In the genomic region with DNA sequence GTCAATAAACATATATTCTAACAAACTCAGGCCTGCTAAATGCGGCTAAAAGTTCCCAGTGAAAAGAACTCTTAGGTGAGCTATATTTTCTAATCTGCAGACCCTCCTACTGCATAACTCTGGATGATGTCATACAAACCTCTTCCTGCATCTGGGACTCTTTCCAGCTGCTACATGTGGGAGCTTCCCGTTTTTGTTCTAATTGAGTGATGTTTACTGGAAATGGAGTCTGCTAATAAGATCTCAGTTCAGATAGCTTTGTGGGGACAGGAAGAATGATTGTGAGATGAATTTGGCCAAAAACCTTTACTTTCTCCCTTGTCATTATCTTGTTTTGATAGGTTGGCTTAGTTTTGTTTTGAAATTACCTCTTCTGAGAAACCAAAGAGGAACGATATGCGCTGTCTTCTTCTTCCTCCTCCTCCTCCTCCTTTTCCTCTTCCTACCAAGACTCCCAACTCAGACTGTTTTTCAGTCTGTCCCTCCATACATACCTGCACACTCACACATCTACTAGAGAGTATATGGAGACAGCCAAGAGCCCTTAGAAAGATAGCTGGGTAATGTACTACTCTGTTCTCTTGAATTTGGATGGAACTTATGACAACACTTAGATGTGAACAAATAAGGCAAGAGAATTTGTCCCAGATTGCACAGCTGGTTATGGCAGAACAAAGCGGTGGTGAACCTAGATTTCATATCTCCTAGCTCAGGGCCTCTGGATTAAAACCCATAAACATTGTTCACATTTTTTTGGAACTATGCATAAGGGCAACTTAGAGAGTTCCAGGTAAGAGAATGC, we compare ENCODE assay signal across 8 cellular contexts. TPM values are rescaled to one million over a fixed set of nuclear protein-coding genes. Genes with fewer than 3 reads are reported as not detected.
DNase-seq lines count a peak whose midpoint lies in the region; ATAC-seq and TF ChIP-seq lines count a peak whose summit lies in the region.

No MANE protein-coding gene starts in this region.

- H3K27me3 ChIP-seq in mammary epithelial cell (ENCODE audit: insufficient read depth, low read length) = no peaks in the 10 kb centered on the region

- intact Hi-C loops in mammary epithelial cell (cut with micrococcal nuclease) = loop anchor here (5.0 kb wide), 1 partner anchor 41 kb away; the partner anchor contains the start of gene AAK1

- dilution Hi-C loops in mammary epithelial cell (cut with HindIII; ENCODE audit: low sequenced_read_pairs) = no loop called here

- no peaks in the 10 kb centered on the region for H3K36me3 ChIP-seq in mammary epithelial cell (ENCODE audit: insufficient read depth, low read length)

- peak overlapping the region; percentile 52 for H3K27ac ChIP-seq in mammary epithelial cell (ENCODE audit: insufficient read depth, low read depth, low read length)

- H4K20me1 ChIP-seq in mammary epithelial cell (ENCODE audit: insufficient read depth, low read length) = no peaks in the 10 kb centered on the region

- peak overlapping the region; percentile 40 for H3K9ac ChIP-seq in mammary epithelial cell (ENCODE audit: insufficient read depth, low read length)

- CTCF ChIA-PET in mammary epithelial cell (lab: Charles Lee; ENCODE audit: low non-redundant PET) = no interaction called here

- H3K79me2 ChIP-seq in mammary epithelial cell (ENCODE audit: insufficient read depth, low read length) = no peaks in the 10 kb centered on the region

- TF ChIP-seq CTCF in LNCaP clone FGC (IDR thresholded peaks at IDR 0.05; ENCODE audit: control insufficient read depth, extremely low read depth, insufficient read depth) (no peak), mammary epithelial cell (conservative IDR thresholded peaks at IDR 0.05 in 1 of 2, IDR thresholded peaks at IDR 0.05 in 1 of 2; ENCODE audit: extremely low read depth in 1 of 2, insufficient read depth in 1 of 2, low read depth in 1 of 2, low read length in 2 of 2) (no peak)

- H3K4me3 ChIP-seq in LNCaP clone FGC (ENCODE audit: low read depth, low read length) = no peak overlapping the region
- H3K4me3 ChIP-seq in mammary epithelial cell (replicated peaks in 1 of 3; ENCODE audit: insufficient read depth in 1 of 3, low read depth in 2 of 3, low read length in 3 of 3) = no peak overlapping the region

- peak overlapping the region; percentile 74 for H3K4me2 ChIP-seq in mammary epithelial cell (ENCODE audit: insufficient read depth, low read depth, low read length)

- peak overlapping the region; percentile 80 for H2AFZ ChIP-seq in mammary epithelial cell (ENCODE audit: low read depth, low read length)

- H3K4me1 ChIP-seq in mammary epithelial cell (ENCODE audit: insufficient read depth, low read length) = peaks cover 32% of the 10 kb centered on the region

- in situ Hi-C loops in mammary epithelial cell (cut with MboI; ENCODE audit: low sequenced_read_pairs in 2 of 2) = no loop called here

- DNase-seq in AG08396 (ENCODE audit: low spot score) (peak; percentile 36), LNCaP clone FGC (ENCODE audit: low read depth) (peak; percentile 44), mammary epithelial cell (peak; percentile 52), lung microvascular endothelial cell (ENCODE audit: low read depth in 2 of 2) (peak; percentile 96), NCI-H510A (lab: John Stamatoyannopoulos, UW) (no peak), activated gamma-delta T cell treated with Interleukin-2 at 50 U/mL for 16 hours (no peak)

- 22% methylated on average over 5 of the region's 5 CpGs for WGBS in mammary epithelial cell (ENCODE audit: low coverage, missing lambda C conversion rate)

- ATAC-seq in GM18867 (IDR thresholded peaks at IDR 0.05; ENCODE audit: unreplicated experiment) = no peak
- no peak for ATAC-seq in HG03045 (IDR thresholded peaks at IDR 0.05; ENCODE audit: unreplicated experiment)

- no TSS peak for BruUV-seq in mammary epithelial cell (replicated peaks; lab: Mats Ljungman, UMichigan)

- no peaks in the 10 kb centered on the region for H3K9me3 ChIP-seq in mammary epithelial cell (replicated peaks; ENCODE audit: insufficient read depth, low read length)

RNA-seq across cellular contexts. Expression of gene AAK1, which starts 39.8 kb away (rescaled TPM):
- total RNA-seq in mammary epithelial cell (10 to 100 TPM; 86.2 to 97.0 TPM), lung microvascular endothelial cell (15.5 and 18.5 TPM in 2 replicates)
- 27.9 TPM for polyA plus RNA-seq in mammary epithelial cell
- 137 TPM for polyA minus RNA-seq in mammary epithelial cell

RNA-seq across cellular contexts. Expression of gene ANXA4, which starts 58.6 kb away (rescaled TPM):
- 100 to 1,000 TPM in 1 of 2 donors, 10 to 100 TPM in 1; 71.0 to 147 TPM for total RNA-seq in mammary epithelial cell
- polyA plus RNA-seq in mammary epithelial cell = 148 TPM
- polyA minus RNA-seq in mammary epithelial cell = 222 TPM
- 41.8 and 52.2 TPM in 2 replicates for total RNA-seq in lung microvascular endothelial cell

Comparison
In these comparisons a context has a peak if more than half of its experiments do, and no peak if none do; other contexts are left out.
1. DNase-seq: peak in AG08396 (single experiment), LNCaP clone FGC (single experiment), mammary epithelial cell (single experiment) and lung microvascular endothelial cell (2 of 2); none in NCI-H510A (single experiment) and activated gamma-delta T cell treated with Interleukin-2 at 50 U/mL for 16 hours (single experiment).